In the genomic region with DNA sequence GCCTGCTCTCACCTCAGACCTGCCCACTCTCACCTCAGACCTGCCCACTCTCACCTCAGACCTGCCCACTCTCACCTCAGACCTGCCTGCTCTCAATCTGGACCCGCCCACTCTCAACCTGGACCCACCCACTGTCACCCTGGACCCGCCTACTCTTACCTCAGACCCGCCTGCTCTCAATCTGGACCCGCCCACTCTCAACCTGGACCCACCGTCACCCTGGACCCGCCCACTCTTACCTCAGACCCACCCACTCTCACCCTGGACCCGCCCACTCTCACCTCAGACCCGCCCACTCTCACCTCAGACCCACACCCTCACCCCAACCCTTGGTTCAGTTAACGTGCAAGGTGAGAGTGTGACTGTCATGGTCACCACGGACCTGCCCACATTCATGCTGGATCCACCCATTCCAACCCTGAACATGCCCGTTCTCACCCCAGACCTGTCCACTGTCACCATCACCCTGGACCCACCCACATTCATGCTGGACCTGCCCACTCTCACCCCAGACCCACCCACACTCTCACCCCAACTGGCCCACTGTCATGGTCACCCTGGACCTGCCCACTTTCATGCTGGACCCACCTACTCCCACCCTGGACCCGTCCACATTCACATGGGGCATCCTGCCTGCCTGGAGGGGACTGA, we compare ENCODE assay signal across 1 cellular context.
TF ChIP-seq lines count a peak whose summit lies in the region.

No MANE protein-coding gene starts in this region.

TF ChIP-seq in GM23338, 12 proteins besides CTCF, POLR2A, EP300 and RAD21:
- TF ChIP-seq ZNF331 (CRISPR knock-in tag; IDR thresholded peaks at IDR 0.05; ENCODE audit: low read depth) (no peak), EZH2phosphoT487 (IDR thresholded peaks at IDR 0.05; ENCODE audit: unreplicated experiment) (no peak), POLR2AphosphoS5 (IDR thresholded peaks at IDR 0.05; ENCODE audit: low read depth) (no peak), STAT1 (IDR thresholded peaks at IDR 0.05; ENCODE audit: unreplicated experiment) (no peak), JUNB (IDR thresholded peaks at IDR 0.05; ENCODE audit: unreplicated experiment) (no peak), ZNF114 (CRISPR knock-in tag; IDR thresholded peaks at IDR 0.05) (no peak), EZH2 (IDR thresholded peaks at IDR 0.05; ENCODE audit: low read depth, unreplicated experiment) (no peak), CREB1 (CRISPR knock-in tag; IDR thresholded peaks at IDR 0.05; ENCODE audit: low read depth) (no peak), NANOG (IDR thresholded peaks at IDR 0.05; ENCODE audit: borderline replicate concordance) (no peak)
- TF ChIP-seq, protein P1, sequence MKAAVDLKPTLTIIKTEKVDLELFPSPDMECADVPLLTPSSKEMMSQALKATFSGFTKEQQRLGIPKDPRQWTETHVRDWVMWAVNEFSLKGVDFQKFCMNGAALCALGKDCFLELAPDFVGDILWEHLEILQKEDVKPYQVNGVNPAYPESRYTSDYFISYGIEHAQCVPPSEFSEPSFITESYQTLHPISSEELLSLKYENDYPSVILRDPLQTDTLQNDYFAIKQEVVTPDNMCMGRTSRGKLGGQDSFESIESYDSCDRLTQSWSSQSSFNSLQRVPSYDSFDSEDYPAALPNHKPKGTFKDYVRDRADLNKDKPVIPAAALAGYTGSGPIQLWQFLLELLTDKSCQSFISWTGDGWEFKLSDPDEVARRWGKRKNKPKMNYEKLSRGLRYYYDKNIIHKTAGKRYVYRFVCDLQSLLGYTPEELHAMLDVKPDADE (IDR thresholded peaks at IDR 0.05), result no peak
- TF ChIP-seq, protein P2, sequence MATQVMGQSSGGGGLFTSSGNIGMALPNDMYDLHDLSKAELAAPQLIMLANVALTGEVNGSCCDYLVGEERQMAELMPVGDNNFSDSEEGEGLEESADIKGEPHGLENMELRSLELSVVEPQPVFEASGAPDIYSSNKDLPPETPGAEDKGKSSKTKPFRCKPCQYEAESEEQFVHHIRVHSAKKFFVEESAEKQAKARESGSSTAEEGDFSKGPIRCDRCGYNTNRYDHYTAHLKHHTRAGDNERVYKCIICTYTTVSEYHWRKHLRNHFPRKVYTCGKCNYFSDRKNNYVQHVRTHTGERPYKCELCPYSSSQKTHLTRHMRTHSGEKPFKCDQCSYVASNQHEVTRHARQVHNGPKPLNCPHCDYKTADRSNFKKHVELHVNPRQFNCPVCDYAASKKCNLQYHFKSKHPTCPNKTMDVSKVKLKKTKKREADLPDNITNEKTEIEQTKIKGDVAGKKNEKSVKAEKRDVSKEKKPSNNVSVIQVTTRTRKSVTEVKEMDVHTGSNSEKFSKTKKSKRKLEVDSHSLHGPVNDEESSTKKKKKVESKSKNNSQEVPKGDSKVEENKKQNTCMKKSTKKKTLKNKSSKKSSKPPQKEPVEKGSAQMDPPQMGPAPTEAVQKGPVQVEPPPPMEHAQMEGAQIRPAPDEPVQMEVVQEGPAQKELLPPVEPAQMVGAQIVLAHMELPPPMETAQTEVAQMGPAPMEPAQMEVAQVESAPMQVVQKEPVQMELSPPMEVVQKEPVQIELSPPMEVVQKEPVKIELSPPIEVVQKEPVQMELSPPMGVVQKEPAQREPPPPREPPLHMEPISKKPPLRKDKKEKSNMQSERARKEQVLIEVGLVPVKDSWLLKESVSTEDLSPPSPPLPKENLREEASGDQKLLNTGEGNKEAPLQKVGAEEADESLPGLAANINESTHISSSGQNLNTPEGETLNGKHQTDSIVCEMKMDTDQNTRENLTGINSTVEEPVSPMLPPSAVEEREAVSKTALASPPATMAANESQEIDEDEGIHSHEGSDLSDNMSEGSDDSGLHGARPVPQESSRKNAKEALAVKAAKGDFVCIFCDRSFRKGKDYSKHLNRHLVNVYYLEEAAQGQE (IDR thresholded peaks at IDR 0.05; ENCODE audit: unreplicated experiment), result no peak
- TF ChIP-seq, protein P3, sequence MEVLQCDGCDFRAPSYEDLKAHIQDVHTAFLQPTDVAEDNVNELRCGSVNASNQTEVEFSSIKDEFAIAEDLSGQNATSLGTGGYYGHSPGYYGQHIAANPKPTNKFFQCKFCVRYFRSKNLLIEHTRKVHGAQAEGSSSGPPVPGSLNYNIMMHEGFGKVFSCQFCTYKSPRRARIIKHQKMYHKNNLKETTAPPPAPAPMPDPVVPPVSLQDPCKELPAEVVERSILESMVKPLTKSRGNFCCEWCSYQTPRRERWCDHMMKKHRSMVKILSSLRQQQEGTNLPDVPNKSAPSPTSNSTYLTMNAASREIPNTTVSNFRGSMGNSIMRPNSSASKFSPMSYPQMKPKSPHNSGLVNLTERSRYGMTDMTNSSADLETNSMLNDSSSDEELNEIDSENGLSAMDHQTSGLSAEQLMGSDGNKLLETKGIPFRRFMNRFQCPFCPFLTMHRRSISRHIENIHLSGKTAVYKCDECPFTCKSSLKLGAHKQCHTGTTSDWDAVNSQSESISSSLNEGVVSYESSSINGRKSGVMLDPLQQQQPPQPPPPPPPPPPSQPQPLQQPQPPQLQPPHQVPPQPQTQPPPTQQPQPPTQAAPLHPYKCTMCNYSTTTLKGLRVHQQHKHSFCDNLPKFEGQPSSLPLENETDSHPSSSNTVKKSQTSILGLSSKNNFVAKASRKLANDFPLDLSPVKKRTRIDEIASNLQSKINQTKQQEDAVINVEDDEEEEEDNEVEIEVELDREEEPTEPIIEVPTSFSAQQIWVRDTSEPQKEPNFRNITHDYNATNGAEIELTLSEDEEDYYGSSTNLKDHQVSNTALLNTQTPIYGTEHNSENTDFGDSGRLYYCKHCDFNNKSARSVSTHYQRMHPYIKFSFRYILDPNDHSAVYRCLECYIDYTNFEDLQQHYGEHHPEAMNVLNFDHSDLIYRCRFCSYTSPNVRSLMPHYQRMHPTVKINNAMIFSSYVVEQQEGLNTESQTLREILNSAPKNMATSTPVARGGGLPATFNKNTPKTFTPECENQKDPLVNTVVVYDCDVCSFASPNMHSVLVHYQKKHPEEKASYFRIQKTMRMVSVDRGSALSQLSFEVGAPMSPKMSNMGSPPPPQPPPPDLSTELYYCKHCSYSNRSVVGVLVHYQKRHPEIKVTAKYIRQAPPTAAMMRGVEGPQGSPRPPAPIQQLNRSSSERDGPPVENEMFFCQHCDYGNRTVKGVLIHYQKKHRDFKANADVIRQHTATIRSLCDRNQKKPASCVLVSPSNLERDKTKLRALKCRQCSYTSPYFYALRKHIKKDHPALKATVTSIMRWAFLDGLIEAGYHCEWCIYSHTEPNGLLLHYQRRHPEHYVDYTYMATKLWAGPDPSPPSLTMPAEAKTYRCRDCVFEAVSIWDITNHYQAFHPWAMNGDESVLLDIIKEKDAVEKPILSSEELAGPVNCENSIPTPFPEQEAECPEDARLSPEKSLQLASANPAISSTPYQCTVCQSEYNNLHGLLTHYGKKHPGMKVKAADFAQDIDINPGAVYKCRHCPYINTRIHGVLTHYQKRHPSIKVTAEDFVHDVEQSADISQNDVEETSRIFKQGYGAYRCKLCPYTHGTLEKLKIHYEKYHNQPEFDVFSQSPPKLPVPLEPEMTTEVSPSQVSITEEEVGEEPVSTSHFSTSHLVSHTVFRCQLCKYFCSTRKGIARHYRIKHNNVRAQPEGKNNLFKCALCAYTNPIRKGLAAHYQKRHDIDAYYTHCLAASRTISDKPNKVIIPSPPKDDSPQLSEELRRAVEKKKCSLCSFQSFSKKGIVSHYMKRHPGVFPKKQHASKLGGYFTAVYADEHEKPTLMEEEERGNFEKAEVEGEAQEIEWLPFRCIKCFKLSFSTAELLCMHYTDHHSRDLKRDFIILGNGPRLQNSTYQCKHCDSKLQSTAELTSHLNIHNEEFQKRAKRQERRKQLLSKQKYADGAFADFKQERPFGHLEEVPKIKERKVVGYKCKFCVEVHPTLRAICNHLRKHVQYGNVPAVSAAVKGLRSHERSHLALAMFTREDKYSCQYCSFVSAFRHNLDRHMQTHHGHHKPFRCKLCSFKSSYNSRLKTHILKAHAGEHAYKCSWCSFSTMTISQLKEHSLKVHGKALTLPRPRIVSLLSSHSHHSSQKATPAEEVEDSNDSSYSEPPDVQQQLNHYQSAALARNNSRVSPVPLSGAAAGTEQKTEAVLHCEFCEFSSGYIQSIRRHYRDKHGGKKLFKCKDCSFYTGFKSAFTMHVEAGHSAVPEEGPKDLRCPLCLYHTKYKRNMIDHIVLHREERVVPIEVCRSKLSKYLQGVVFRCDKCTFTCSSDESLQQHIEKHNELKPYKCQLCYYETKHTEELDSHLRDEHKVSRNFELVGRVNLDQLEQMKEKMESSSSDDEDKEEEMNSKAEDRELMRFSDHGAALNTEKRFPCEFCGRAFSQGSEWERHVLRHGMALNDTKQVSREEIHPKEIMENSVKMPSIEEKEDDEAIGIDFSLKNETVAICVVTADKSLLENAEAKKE (CRISPR knock-in tag; IDR thresholded peaks at IDR 0.05), result no peak
